Comparison of ENCODE assay signal across 10 cellular contexts in the genomic region with DNA sequence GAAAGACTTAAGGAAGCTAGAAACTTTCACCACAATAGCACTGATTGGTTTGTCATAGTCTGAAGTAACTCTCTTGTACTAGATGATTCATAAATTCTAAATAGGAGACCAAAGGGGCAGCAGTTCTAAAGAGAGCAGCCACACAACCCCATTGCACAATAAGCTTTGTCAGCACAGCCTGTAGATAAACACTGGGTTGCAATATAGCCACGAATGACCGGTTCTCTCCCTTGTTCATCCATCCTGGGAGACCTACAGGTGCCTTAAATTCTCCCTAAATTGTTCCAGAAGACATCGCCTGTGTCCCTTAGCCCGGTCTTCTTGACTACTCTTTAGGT.
DNase-seq lines count a peak whose midpoint lies in the region; FAIRE-seq and TF ChIP-seq lines count a peak whose summit lies in the region.
"Had no signal": no experiment of that assay in that cellular context is flagged by ENCODE, and none has a peak within 500 bp of the region (broad histone marks: within the 10 kb centered on the region; RNA-seq: fewer than 3 reads in every experiment).

No MANE protein-coding gene starts in this region.

- H3K9me3 ChIP-seq in astrocyte (ENCODE audit: insufficient read depth, low read depth, low read length) = no peaks in the 10 kb centered on the region
- no peaks in the 10 kb centered on the region for H3K9me3 ChIP-seq in liver (ENCODE audit: control insufficient read depth in 4 of 4, low read length in 3 of 4)
- no peaks in the 10 kb centered on the region for H3K9me3 ChIP-seq in stomach

- no peak overlapping the region for H3K4me3 ChIP-seq in astrocyte (ENCODE audit: insufficient read depth, low read depth, low read length)
- no peak overlapping the region for H3K4me3 ChIP-seq in liver (ENCODE audit: low read depth in 1 of 3, low read length in 3 of 3)
- H3K4me3 ChIP-seq in stomach = no peak overlapping the region

- DNase-seq in CD14-positive monocyte (ENCODE audit: low spot score) = peak; percentile 81
- DNase-seq in Kasumi-1 (lab: John Stamatoyannopoulos, UW) = peak; percentile 16 to 32
- peak; percentile 92 for DNase-seq in astrocyte (ENCODE audit: low read depth)
- DNase-seq in GM12891 (ENCODE audit: insufficient read length, low spot score) = no peak
- no peak for DNase-seq in NCI-H1092 (lab: John Stamatoyannopoulos, UW)
- DNase-seq in stomach = no peak
- no peak for DNase-seq in ureter (ENCODE audit: low spot score)

- H3K27me3 ChIP-seq in astrocyte (ENCODE audit: insufficient read depth, low read length) = no peaks in the 10 kb centered on the region
- no peaks in the 10 kb centered on the region for H3K27me3 ChIP-seq in liver (ENCODE audit: control insufficient read depth in 4 of 4, insufficient read depth in 4 of 4, low read length in 3 of 4)
- no peaks in the 10 kb centered on the region for H3K27me3 ChIP-seq in stomach

- TF ChIP-seq RAD21 in liver (IDR thresholded peaks at IDR 0.05) = peak in 1 of 2 donors; percentile 10

- no peak for TF ChIP-seq POLR2A in GM12891 (IDR thresholded peaks at IDR 0.05; ENCODE audit: low read depth, low read length)
- no peak for TF ChIP-seq POLR2A in stomach (IDR thresholded peaks at IDR 0.05)

- no peak overlapping the region for H3K9ac ChIP-seq in astrocyte (ENCODE audit: low read length)
- H3K9ac ChIP-seq in liver (ENCODE audit: low read depth in 1 of 2, low read length in 2 of 2) = no peak overlapping the region

- no peaks in the 10 kb centered on the region for H3K9me3 Mint-ChIP-seq in CD14-positive monocyte
- H3K9me3 Mint-ChIP-seq in astrocyte (ENCODE audit: unreplicated experiment) = no peaks in the 10 kb centered on the region
- H3K9me3 Mint-ChIP-seq: nephron; stimulated activated memory B cell treated with anti-CD40 and anti-IgM and Interleukin-4, amounts not matched to agents 10 μg/mL and 1 μg/mL and 100 μg/mL, for 72 hours had no signal

- H4K20me1 ChIP-seq in astrocyte (ENCODE audit: insufficient read depth, low read length) = no peaks in the 10 kb centered on the region

- 60% methylated on average over 4 of the region's 4 CpGs for WGBS in liver
- 69 to 83% (median 77%) methylated on average over 4 of the region's 4 CpGs for WGBS in stomach, 5 donors

- no peak for TF ChIP-seq EP300 in stomach (IDR thresholded peaks at IDR 0.05)

- intact Hi-C loops in CD14-positive monocyte (cut with micrococcal nuclease) (loop anchor here (5.0 to 10.0 kb wide), 2 partner anchors 162 to 164 kb away; no protein-coding TSS in a partner anchor), stomach (cut with DNase I; ENCODE audit: low total_unique reads) (no loop called here)

- H3K36me3 Mint-ChIP-seq in CD14-positive monocyte = no peaks in the 10 kb centered on the region
- H3K36me3 Mint-ChIP-seq in astrocyte (ENCODE audit: low read depth, unreplicated experiment) = no peaks in the 10 kb centered on the region
- H3K36me3 Mint-ChIP-seq: stimulated activated memory B cell treated with anti-CD40 and anti-IgM and Interleukin-4, amounts not matched to agents 10 μg/mL and 1 μg/mL and 100 μg/mL, for 72 hours had no signal

- TF ChIP-seq CTCF in CD14-positive monocyte (IDR thresholded peaks at IDR 0.05) = no peak
- TF ChIP-seq CTCF in astrocyte (IDR thresholded peaks at IDR 0.05; ENCODE audit: insufficient read depth, low read depth, low read length) = no peak
- TF ChIP-seq CTCF in liver (IDR thresholded peaks at IDR 0.05; ENCODE audit: low read depth, low read length, missing input control) = no peak
- TF ChIP-seq CTCF in stomach (IDR thresholded peaks at IDR 0.05) = no peak

- no peak overlapping the region for H2AFZ ChIP-seq in astrocyte (ENCODE audit: low read depth, low read length)

- FAIRE-seq in astrocyte (lab: Jason Lieb, UNC) (no peak), GM12891 (lab: Jason Lieb, UNC) (no peak)

- H3K4me1 Mint-ChIP-seq in CD14-positive monocyte (peaks cover 42% of the 10 kb centered on the region), astrocyte (ENCODE audit: low read depth, unreplicated experiment) (peaks cover 31% of the 10 kb centered on the region)

- H3K4me2 ChIP-seq in astrocyte (ENCODE audit: low read length) = peak overlapping the region; percentile 32

- H3K4me3 Mint-ChIP-seq in CD14-positive monocyte = no peak overlapping the region
- no peak overlapping the region for H3K4me3 Mint-ChIP-seq in astrocyte (ENCODE audit: unreplicated experiment)
- H3K4me3 Mint-ChIP-seq: nephron; stimulated activated memory B cell treated with anti-CD40 and anti-IgM and Interleukin-4, amounts not matched to agents 10 μg/mL and 1 μg/mL and 100 μg/mL, for 72 hours had no signal

- peak overlapping the region; percentile 68 to 91 (median 79) for H3K27ac Mint-ChIP-seq in CD14-positive monocyte
- H3K27ac Mint-ChIP-seq in astrocyte (ENCODE audit: unreplicated experiment) = peak overlapping the region; percentile 8
- H3K27ac Mint-ChIP-seq: nephron; stimulated activated memory B cell treated with anti-CD40 and anti-IgM and Interleukin-4, amounts not matched to agents 10 μg/mL and 1 μg/mL and 100 μg/mL, for 72 hours had no signal

- no peak overlapping the region for H3K27ac ChIP-seq in astrocyte (ENCODE audit: low read depth, low read length)
- no peak overlapping the region for H3K27ac ChIP-seq in liver (ENCODE audit: low read depth in 1 of 2, low read length in 2 of 2)
- H3K27ac ChIP-seq in stomach = no peak overlapping the region

- no peaks in the 10 kb centered on the region for H3K36me3 ChIP-seq in astrocyte (ENCODE audit: insufficient read depth, low read length)
- H3K36me3 ChIP-seq in liver (ENCODE audit: control insufficient read depth in 4 of 4, insufficient read depth in 3 of 4, low read depth in 1 of 4, low read length in 3 of 4) = no peaks in the 10 kb centered on the region
- no peaks in the 10 kb centered on the region for H3K36me3 ChIP-seq in stomach

- H3K27me3 Mint-ChIP-seq in CD14-positive monocyte (ENCODE audit: low read depth in 3 of 3) (no peaks in the 10 kb centered on the region), astrocyte (ENCODE audit: low read depth, unreplicated experiment) (no peaks in the 10 kb centered on the region)
- H3K27me3 Mint-ChIP-seq: stimulated activated memory B cell treated with anti-CD40 and anti-IgM and Interleukin-4, amounts not matched to agents 10 μg/mL and 1 μg/mL and 100 μg/mL, for 72 hours had no signal

- H3K79me2 ChIP-seq in astrocyte (ENCODE audit: insufficient read depth, low read length) = no peaks in the 10 kb centered on the region

- peaks cover 21% of the 10 kb centered on the region for H3K4me1 ChIP-seq in astrocyte (ENCODE audit: insufficient read depth, low read length)
- H3K4me1 ChIP-seq in liver (ENCODE audit: control insufficient read depth in 4 of 4, insufficient read depth in 4 of 4, low read length in 3 of 4) = peaks cover 0 to 3% (median 0%) of the 10 kb centered on the region in 4 donors
- H3K4me1 ChIP-seq in stomach = peaks cover 0 to 7% (median 3%) of the 10 kb centered on the region in 4 donors

TF ChIP-seq in liver, 16 proteins besides CTCF, POLR2A, EP300 and RAD21 (continues in another document):
- TF ChIP-seq, protein P1, sequence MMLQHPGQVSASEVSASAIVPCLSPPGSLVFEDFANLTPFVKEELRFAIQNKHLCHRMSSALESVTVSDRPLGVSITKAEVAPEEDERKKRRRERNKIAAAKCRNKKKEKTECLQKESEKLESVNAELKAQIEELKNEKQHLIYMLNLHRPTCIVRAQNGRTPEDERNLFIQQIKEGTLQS (IDR thresholded peaks at IDR 0.05) = no peak
- TF ChIP-seq HNF4A (conservative IDR thresholded peaks at IDR 0.05) = peak in 1 of 2 donors; percentile 41
- peak in 1 of 2 donors; percentile 18 for TF ChIP-seq JUND (IDR thresholded peaks at IDR 0.05)
- TF ChIP-seq GABPA (IDR thresholded peaks at IDR 0.05 in 1 of 2, conservative IDR thresholded peaks at IDR 0.05 in 1 of 2) = no peak
- no peak for TF ChIP-seq NR2F2 (IDR thresholded peaks at IDR 0.05)
- TF ChIP-seq SP1 (IDR thresholded peaks at IDR 0.05) = no peak
- TF ChIP-seq RXRA (IDR thresholded peaks at IDR 0.05) = no peak
- TF ChIP-seq EGR1 (IDR thresholded peaks at IDR 0.05; ENCODE audit: low read depth in 2 of 2) = no peak
- TF ChIP-seq TAF1 (conservative IDR thresholded peaks at IDR 0.05) = no peak
- TF ChIP-seq FOXA1 (IDR thresholded peaks at IDR 0.05) = no peak
- no peak for TF ChIP-seq HNF4G (IDR thresholded peaks at IDR 0.05)

TF ChIP-seq in GM12891, 5 proteins besides CTCF, POLR2A, EP300 and RAD21:
- no peak for TF ChIP-seq TAF1 (IDR thresholded peaks at IDR 0.05; ENCODE audit: low read depth, low read length)
- TF ChIP-seq POLR2AphosphoS5 (IDR thresholded peaks at IDR 0.05; ENCODE audit: low read depth, low read length) = no peak
- TF ChIP-seq SPI1 (IDR thresholded peaks at IDR 0.05; ENCODE audit: low read depth, low read length) = no peak
- no peak for TF ChIP-seq PAX5 (IDR thresholded peaks at IDR 0.05; ENCODE audit: insufficient read depth, low read length, severe bottlenecking)
- no peak for TF ChIP-seq POU2F2 (IDR thresholded peaks at IDR 0.05; ENCODE audit: low read depth, low read length)

Comparison
In these comparisons a context has a peak if more than half of its experiments do, and no peak if none do; other contexts are left out.
1. DNase-seq: peak in CD14-positive monocyte (single experiment), Kasumi-1 (2 of 2) and astrocyte (single experiment); none in GM12891 (single experiment), NCI-H1092 (single experiment), stomach (single experiment) and ureter (single experiment).